25 cellular contexts compared by ENCODE assay signal in genomic region chr5:172571892-172572291, GRCh38.
"Had no signal": no experiment of that assay in that cellular context is flagged by ENCODE, and none has a peak within 500 bp of the region (broad histone marks: within the 10 kb centered on the region; RNA-seq: fewer than 3 reads in every experiment).

No MANE protein-coding gene starts in this region.

- H3K36me3 Mint-ChIP-seq: memory B cell, natural killer cell had no signal

- H3K27me3 ChIP-seq: gastrocnemius medialis, neutrophil, pancreas, suprapubic skin, transverse colon, upper lobe of right lung, uterus had no signal

- DNase-seq: effector CD8-positive, alpha-beta T cell; endodermal cell; foreskin fibroblast; gastrocnemius medialis; head of caudate nucleus; natural killer cell; pancreas; stimulated activated CD4-positive, alpha-beta T cell treated with anti-CD3 and anti-CD28 coated beads, Interleukin-12 subunit alpha, Interleukin-12 subunit beta, amount 100 ng/mL, for 4 hours; stimulated activated CD4-positive, alpha-beta T cell treated with anti-CD3 and anti-CD28 coated beads, Interleukin-1b, Interleukin-23, amount 100 ng/mL, for 48 hours; stimulated activated CD4-positive, alpha-beta T cell treated with anti-CD3 and anti-CD28 coated beads, Interleukin-4, amount 100 ng/mL, for 1 hour; stimulated activated CD8-positive, alpha-beta memory T cell treated with anti-CD3 and anti-CD28 coated beads, Interleukin-4, amount 100 ng/mL, for 48 hours; stimulated activated naive CD4-positive, alpha-beta T cell; stimulated activated naive CD8-positive, alpha-beta T cell treated with anti-CD3 and anti-CD28 coated beads, Interleukin-15, amount 100 ng/mL, for 72 hours; transverse colon; upper lobe of right lung; uterus had no signal

- H3K4me3 ChIP-seq: gastrocnemius medialis, lung, pancreas, smooth muscle cell, suprapubic skin, transverse colon, upper lobe of right lung, uterus had no signal

- H3K4me3 Mint-ChIP-seq: dendritic cell treated with granulocyte-macrophage colony-stimulating factor and Interleukin-4, amounts not matched to agents 40 ng/mL and 50 ng/mL, for 4 days; endodermal cell; memory B cell; natural killer cell; stimulated activated naive CD8-positive, alpha-beta T cell treated with anti-CD3 and anti-CD28 coated beads, Interleukin-15, amount 100 ng/mL, for 72 hours had no signal

- ATAC-seq: gastrocnemius medialis, left lobe of liver, natural killer cell, pancreas, sciatic nerve, upper lobe of right lung had no signal

- H3K9me3 Mint-ChIP-seq: dendritic cell treated with granulocyte-macrophage colony-stimulating factor and Interleukin-4, amounts not matched to agents 40 ng/mL and 50 ng/mL, for 4 days; endodermal cell; memory B cell; natural killer cell; stimulated activated naive CD8-positive, alpha-beta T cell treated with anti-CD3 and anti-CD28 coated beads, Interleukin-15, amount 100 ng/mL, for 72 hours had no signal

- H3K4me1 ChIP-seq: pancreas, uterus had no signal

- H3K4me2 ChIP-seq: smooth muscle cell had no signal

- H3K9me3 ChIP-seq: gastrocnemius medialis, neutrophil, pancreas, suprapubic skin, transverse colon, upper lobe of right lung, uterus had no signal

- H3K27ac ChIP-seq: epithelial cell of prostate, gastrocnemius medialis, neutrophil, pancreas, suprapubic skin, transverse colon, upper lobe of right lung had no signal

- H3K36me3 ChIP-seq: gastrocnemius medialis, neutrophil, pancreas, suprapubic skin, transverse colon, upper lobe of right lung, uterus had no signal

- H3K27me3 Mint-ChIP-seq: stimulated activated naive CD8-positive, alpha-beta T cell treated with anti-CD3 and anti-CD28 coated beads, Interleukin-15, amount 100 ng/mL, for 72 hours had no signal

- H3K27ac Mint-ChIP-seq: dendritic cell treated with granulocyte-macrophage colony-stimulating factor and Interleukin-4, amounts not matched to agents 40 ng/mL and 50 ng/mL, for 4 days; endodermal cell; memory B cell; natural killer cell; stimulated activated naive CD8-positive, alpha-beta T cell treated with anti-CD3 and anti-CD28 coated beads, Interleukin-15, amount 100 ng/mL, for 72 hours had no signal

- H3K4me1 Mint-ChIP-seq: memory B cell; natural killer cell; stimulated activated naive CD8-positive, alpha-beta T cell treated with anti-CD3 and anti-CD28 coated beads, Interleukin-15, amount 100 ng/mL, for 72 hours had no signal
